Comparison of ENCODE assay signal across 9 cellular contexts in the genomic region with DNA sequence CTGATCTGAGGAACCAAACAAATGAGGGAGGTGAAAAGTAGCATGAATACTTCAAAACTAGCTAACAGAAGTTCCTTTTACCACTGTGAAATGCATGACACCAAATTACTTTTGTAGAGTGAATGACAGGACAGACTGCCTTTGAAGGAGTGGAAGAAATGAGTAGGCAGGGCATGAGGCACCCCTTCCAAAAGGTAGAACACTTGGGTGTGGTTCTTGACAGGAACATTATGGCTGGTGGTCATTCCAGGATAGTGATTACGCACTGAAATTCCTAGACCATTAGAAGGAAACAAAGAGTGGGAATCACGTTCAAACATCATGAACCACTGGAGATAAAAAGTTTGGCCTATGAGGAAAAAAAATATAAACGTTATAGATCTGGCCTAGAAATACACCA. TPM values are rescaled to one million over a fixed set of nuclear protein-coding genes. Genes with fewer than 3 reads are reported as not detected.
DNase-seq lines count a peak whose midpoint lies in the region; ATAC-seq and TF ChIP-seq lines count a peak whose summit lies in the region.
"Had no signal": no experiment of that assay in that cellular context is flagged by ENCODE, and none has a peak within 500 bp of the region (broad histone marks: within the 10 kb centered on the region; RNA-seq: fewer than 3 reads in every experiment).

No MANE protein-coding gene starts in this region.

- no peak overlapping the region for H3K4me3 ChIP-seq in fibroblast of the aortic adventitia (ENCODE audit: low read depth, low read length)

- peak overlapping the region; percentile 94 for H3K27ac Mint-ChIP-seq in activated CD8-positive, alpha-beta T cell treated with anti-CD3 and anti-CD28 coated beads for 36 hours

- peak; percentile 7 for DNase-seq in stimulated activated naive CD4-positive, alpha-beta T cell treated with Interleukin-2 at 50 U/mL for 16 hours (lab: John Stamatoyannopoulos, UW)
- DNase-seq in stimulated activated naive CD4-positive, alpha-beta T cell (lab: John Stamatoyannopoulos, UW), result no peak
- DNase-seq in activated CD8-positive, alpha-beta T cell treated with anti-CD3 and anti-CD28 coated beads for 36 hours, result peak; percentile 42
- DNase-seq in fibroblast of the aortic adventitia (ENCODE audit: low read depth), result peak; percentile 43
- DNase-seq in NOMO-1 treated with DMSO at 0.1 percent for 48 hours (lab: John Stamatoyannopoulos, UW; ENCODE audit: unreplicated experiment), result no peak
- no peak for DNase-seq in H4 (ENCODE audit: low spot score)
- DNase-seq: heart left ventricle had no signal

- ATAC-seq in activated CD8-positive, alpha-beta T cell treated with anti-CD3 and anti-CD28 coated beads for 36 hours, result no peak
- no peak for ATAC-seq in HG03460 (IDR thresholded peaks at IDR 0.05; ENCODE audit: unreplicated experiment)
- ATAC-seq in HG02970 (IDR thresholded peaks at IDR 0.05; ENCODE audit: low FRiP score, unreplicated experiment), result no peak
- ATAC-seq: heart left ventricle had no signal

- H3K27me3 Mint-ChIP-seq in activated CD8-positive, alpha-beta T cell treated with anti-CD3 and anti-CD28 coated beads for 36 hours, result no peaks in the 10 kb centered on the region

- intact Hi-C loops in activated CD8-positive, alpha-beta T cell treated with anti-CD3 and anti-CD28 coated beads for 36 hours (cut with micrococcal nuclease), result loop anchor here (5.0 kb wide), 1 partner anchor 151 kb away; no protein-coding TSS in a partner anchor

- CTCF ChIA-PET in activated CD8-positive, alpha-beta T cell treated with anti-CD3 and anti-CD28 coated beads for 36 hours (lab: Charles Lee), result interaction anchor here (0.9 kb wide), 1 partner anchor 36 kb away, joined by 4 read pairs; no protein-coding TSS in a partner anchor

- H3K4me1 Mint-ChIP-seq in activated CD8-positive, alpha-beta T cell treated with anti-CD3 and anti-CD28 coated beads for 36 hours (ENCODE audit: low read depth), result peaks cover 41% of the 10 kb centered on the region

- POLR2A ChIA-PET in activated CD8-positive, alpha-beta T cell treated with anti-CD3 and anti-CD28 coated beads for 36 hours (lab: Charles Lee), result interaction anchor here (1.1 kb wide), 1 partner anchor 55 kb away, joined by 4 read pairs; no protein-coding TSS in a partner anchor

- no peaks in the 10 kb centered on the region for H3K9me3 Mint-ChIP-seq in activated CD8-positive, alpha-beta T cell treated with anti-CD3 and anti-CD28 coated beads for 36 hours

- H3K36me3 Mint-ChIP-seq in activated CD8-positive, alpha-beta T cell treated with anti-CD3 and anti-CD28 coated beads for 36 hours (ENCODE audit: low read depth), result peaks cover 56% of the 10 kb centered on the region

- TF ChIP-seq CTCF in activated CD8-positive, alpha-beta T cell treated with anti-CD3 and anti-CD28 coated beads for 36 hours (IDR thresholded peaks at IDR 0.05), result no peak
- TF ChIP-seq CTCF in fibroblast of the aortic adventitia (IDR thresholded peaks at IDR 0.05; ENCODE audit: insufficient read depth, low read length), result no peak

- peak overlapping the region; percentile 94 for H3K4me3 Mint-ChIP-seq in activated CD8-positive, alpha-beta T cell treated with anti-CD3 and anti-CD28 coated beads for 36 hours

RNA-seq across cellular contexts. Expression of gene HUWE1, which starts 4.9 kb away (rescaled TPM):
- total RNA-seq in activated CD8-positive, alpha-beta T cell treated with anti-CD3 and anti-CD28 coated beads for 36 hours, result 100 to 1,000 TPM; 376 to 384 TPM
- 90.0 and 167 TPM in 2 replicates for total RNA-seq in fibroblast of the aortic adventitia (ENCODE audit: low replicate concordance)
- 63.2 and 72.9 TPM in 2 replicates for total RNA-seq in H4 (2014; rRNA removed; shearing (Covaris generic))

Comparison
In these comparisons a context has a peak if more than half of its experiments do, and no peak if none do; other contexts are left out.
1. DNase-seq: peak in stimulated activated naive CD4-positive, alpha-beta T cell treated with Interleukin-2 at 50 U/mL for 16 hours (single experiment), activated CD8-positive, alpha-beta T cell treated with anti-CD3 and anti-CD28 coated beads for 36 hours (single experiment) and fibroblast of the aortic adventitia (single experiment); none in stimulated activated naive CD4-positive, alpha-beta T cell (0 of 6), NOMO-1 treated with DMSO at 0.1 percent for 48 hours (single experiment) and H4 (single experiment).